ENCODE assay signal across 9 cellular contexts in genomic region chr10:132539894-132540293, GRCh38. TPM values are rescaled to one million over a fixed set of nuclear protein-coding genes. Genes with fewer than 3 reads are reported as not detected.
DNase-seq lines count a peak whose midpoint lies in the region; ATAC-seq, FAIRE-seq and TF ChIP-seq lines count a peak whose summit lies in the region.
"Had no signal": no experiment of that assay in that cellular context is flagged by ENCODE, and none has a peak within 500 bp of the region (broad histone marks: within the 10 kb centered on the region; RNA-seq: fewer than 3 reads in every experiment).

No MANE protein-coding gene starts in this region.

- no peaks in the 10 kb centered on the region for H3K36me3 ChIP-seq in GM06990 (ENCODE audit: control insufficient read depth, insufficient read depth, low read length)
- no peaks in the 10 kb centered on the region for H3K36me3 ChIP-seq in sigmoid colon
- H3K36me3 ChIP-seq in A673 (ENCODE audit: insufficient read depth, low read length, poor library complexity, severe bottlenecking) = no peaks in the 10 kb centered on the region
- H3K36me3 ChIP-seq in endodermal cell (ENCODE audit: control insufficient read depth, insufficient read depth, low read length) = no peaks in the 10 kb centered on the region

- H3K27ac ChIP-seq in sigmoid colon = peak overlapping the region; percentile 90 to 93 (median 90)
- H3K27ac ChIP-seq in A673 (ENCODE audit: low read depth, low read length, poor library complexity, severe bottlenecking) = no peak overlapping the region
- H3K27ac ChIP-seq in endodermal cell (ENCODE audit: low read depth, low read length) = no peak overlapping the region

- intact Hi-C loops in sigmoid colon (cut with DNase I) (loop anchor here (2.0 to 10.0 kb wide), 3 partner anchors 35 to 555 kb away; partner anchors contain the start of gene BNIP3), A673 (cut with micrococcal nuclease; ENCODE audit: unreplicated experiment) (no loop called here)

- peaks cover 3% of the 10 kb centered on the region for H3K36me3 Mint-ChIP-seq in endodermal cell (ENCODE audit: low read depth)

- H3K4me3 Mint-ChIP-seq in endodermal cell = no peak overlapping the region

- POLR2A ChIA-PET in A673 (lab: Charles Lee; ENCODE audit: low non-redundant PET) = no interaction called here

- TF ChIP-seq CTCF in GM06990 (IDR thresholded peaks at IDR 0.05; ENCODE audit: insufficient read depth, low read length, poor library complexity, severe bottlenecking) (no peak), sigmoid colon (IDR thresholded peaks at IDR 0.05) (no peak), A673 (conservative IDR thresholded peaks at IDR 0.05; ENCODE audit: low read depth, low read length) (no peak), endodermal cell (conservative IDR thresholded peaks at IDR 0.05) (no peak)

- no peaks in the 10 kb centered on the region for H3K27me3 ChIP-seq in GM06990 (replicated peaks; ENCODE audit: control insufficient read depth, insufficient read depth, low read length)
- H3K27me3 ChIP-seq in sigmoid colon = no peaks in the 10 kb centered on the region
- H3K27me3 ChIP-seq in A673 (replicated peaks; ENCODE audit: insufficient read depth, low read depth, low read length, poor library complexity) = no peaks in the 10 kb centered on the region
- no peaks in the 10 kb centered on the region for H3K27me3 ChIP-seq in endodermal cell (ENCODE audit: control insufficient read depth, insufficient read depth, low read length, poor library complexity, severe bottlenecking)

- no peaks in the 10 kb centered on the region for H3K9me3 Mint-ChIP-seq in endodermal cell

- H3K9ac ChIP-seq in endodermal cell (ENCODE audit: extremely low read depth, low read length, poor library complexity, severe bottlenecking) = no peak overlapping the region

- no peak overlapping the region for H3K27ac Mint-ChIP-seq in endodermal cell

- no peaks in the 10 kb centered on the region for H3K9me3 ChIP-seq in sigmoid colon
- H3K9me3 ChIP-seq in A673 (ENCODE audit: low read depth, low read length, poor library complexity, severe bottlenecking) = no peaks in the 10 kb centered on the region
- H3K9me3 ChIP-seq in endodermal cell (ENCODE audit: control insufficient read depth, low read length) = no peaks in the 10 kb centered on the region

- FAIRE-seq in RCC 7860 (lab: Jason Lieb, UNC) (peak; percentile 72), endometrium (lab: Jason Lieb, UNC) (peak; percentile 82)

- peaks cover 40% of the 10 kb centered on the region for H3K4me1 Mint-ChIP-seq in endodermal cell

- no TSS peak for BruUV-seq in A673 (replicated peaks; lab: Mats Ljungman, UMichigan)

- no peak for TF ChIP-seq POLR2A in sigmoid colon (IDR thresholded peaks at IDR 0.05)

- H3K4me3 ChIP-seq in GM06990 (replicated peaks; ENCODE audit: low read depth, low read length) = peak overlapping the region; percentile 77
- peak overlapping the region in 3 of 4 donors; percentile 72 to 85 (median 80) for H3K4me3 ChIP-seq in sigmoid colon
- H3K4me3 ChIP-seq in A673 (ENCODE audit: low read depth, low read length, poor library complexity, severe bottlenecking) = no peak overlapping the region
- no peak overlapping the region for H3K4me3 ChIP-seq in endodermal cell (ENCODE audit: low read length)

- ATAC-seq in HG02885 (IDR thresholded peaks at IDR 0.05; ENCODE audit: poor library complexity, unreplicated experiment) = no peak

- no peak for TF ChIP-seq EP300 in sigmoid colon (IDR thresholded peaks at IDR 0.05)

- H3K27me3 Mint-ChIP-seq in endodermal cell (ENCODE audit: insufficient read depth) = peaks cover 8% of the 10 kb centered on the region

- 42 to 64% methylated on average over 5 of the region's 5 CpGs for WGBS in sigmoid colon, 2 donors
- 86 to 97% methylated on average over 5 of the region's 5 CpGs for WGBS in endodermal cell (ENCODE audit: insufficient coverage in 1 of 2, insufficient read length in 1 of 2), 2 experiments

- DNase-seq in GM06990 (ENCODE audit: extremely low read depth, insufficient read length) (no peak), RCC 7860 (ENCODE audit: low spot score) (no peak), sigmoid colon (peak; percentile 60), DMS79 treated with DMSO at 0.1 percent for 48 hours (lab: John Stamatoyannopoulos, UW) (no peak), A673 (ENCODE audit: low spot score) (no peak), endodermal cell (no peak)
- DNase-seq: SIG-M5 had no signal

- CTCF ChIA-PET in A673 (lab: Charles Lee) = no interaction called here

- H3K4me1 ChIP-seq in sigmoid colon = peaks cover 0 to 75% (median 72%) of the 10 kb centered on the region in 4 donors
- H3K4me1 ChIP-seq in A673 (ENCODE audit: insufficient read depth, low read length, poor library complexity, severe bottlenecking) = peaks cover 4% of the 10 kb centered on the region
- H3K4me1 ChIP-seq in endodermal cell (ENCODE audit: control insufficient read depth, insufficient read depth, low read length) = peaks cover 2% of the 10 kb centered on the region

RNA-seq across cellular contexts. Expression of gene INPP5A, which starts 2.3 kb away (rescaled TPM):
- 100 to 1,000 TPM; 100 to 132 (median 112) TPM for total RNA-seq in sigmoid colon
- 10 to 100 TPM; 17.6 to 21.0 (median 20.3) TPM for polyA plus RNA-seq in sigmoid colon
- 21.2 and 21.8 TPM in 2 replicates for total RNA-seq in A673 (2021)
- total RNA-seq in endodermal cell = 10 to 100 TPM; 20.7 to 26.7 TPM
- 21.7 TPM for polyA plus RNA-seq in endodermal cell (2013, experiment 1 of 2)
- 20.9 TPM for polyA plus RNA-seq in endodermal cell (2013, experiment 2 of 2)

Comparison
In these comparisons a context has a peak if more than half of its experiments do, and no peak if none do; other contexts are left out.
1. H3K4me3 ChIP-seq: peak in GM06990 (single experiment) and sigmoid colon (3 of 4); none in A673 (single experiment) and endodermal cell (single experiment).
2. H3K27ac ChIP-seq: peak in sigmoid colon (4 of 4); none in A673 (single experiment) and endodermal cell (single experiment).